ENCODE assay signal across 21 cellular contexts in the genomic region with DNA sequence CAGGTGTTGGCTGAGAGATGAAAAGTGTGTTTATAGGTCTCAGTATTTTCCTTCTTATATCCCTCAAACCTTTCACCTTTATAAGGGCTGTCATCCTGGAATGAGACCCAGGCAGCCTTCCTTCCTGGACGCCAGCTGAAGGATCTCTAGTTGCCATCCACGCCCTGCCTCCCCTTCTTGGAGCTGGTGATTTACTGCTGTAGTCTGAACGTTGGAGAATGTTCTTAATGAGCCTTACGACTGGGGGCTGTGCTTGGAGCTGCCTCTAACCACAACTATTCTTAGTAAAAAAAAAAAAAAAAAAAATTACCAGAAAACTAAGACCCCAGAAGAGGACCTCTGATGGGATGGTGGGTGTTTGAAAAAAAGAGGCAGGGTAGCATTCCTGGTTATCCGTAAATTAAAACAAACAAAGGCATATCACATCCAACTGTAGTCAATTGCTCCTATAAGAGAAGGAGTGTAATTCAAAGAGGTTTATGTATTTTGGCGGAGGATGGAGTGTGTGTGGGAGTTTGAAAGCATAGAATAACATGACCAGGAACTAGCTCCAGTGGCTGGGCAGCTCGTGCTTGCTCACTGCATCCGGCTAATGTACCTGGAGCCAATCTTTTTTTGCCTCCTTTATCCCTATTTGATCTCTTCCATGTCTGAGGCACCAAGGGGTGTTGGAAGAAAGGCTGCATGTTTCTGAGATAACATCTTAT.
DNase-seq lines count a peak whose midpoint lies in the region; ATAC-seq, FAIRE-seq and TF ChIP-seq lines count a peak whose summit lies in the region.
"Had no signal": no experiment of that assay in that cellular context is flagged by ENCODE, and none has a peak within 500 bp of the region (broad histone marks: within the 10 kb centered on the region; RNA-seq: fewer than 3 reads in every experiment).

No MANE protein-coding gene starts in this region.

- H3K27ac Mint-ChIP-seq in activated naive CD8-positive, alpha-beta T cell treated with anti-CD3 and anti-CD28 coated beads, Interleukin-2, amount 50 U/mL, for 24 hours = no peak overlapping the region
- H3K27ac Mint-ChIP-seq: CD8-positive, alpha-beta T cell; stimulated activated naive B cell treated with anti-CD40 and anti-IgM and Interleukin-4, amounts not matched to agents 10 μg/mL and 1 μg/mL and 100 μg/mL, for 72 hours had no signal

- H3K4me3 Mint-ChIP-seq in activated naive CD8-positive, alpha-beta T cell treated with anti-CD3 and anti-CD28 coated beads, Interleukin-2, amount 50 U/mL, for 24 hours = no peak overlapping the region
- H3K4me3 Mint-ChIP-seq: CD8-positive, alpha-beta T cell; stimulated activated naive B cell treated with anti-CD40 and anti-IgM and Interleukin-4, amounts not matched to agents 10 μg/mL and 1 μg/mL and 100 μg/mL, for 72 hours had no signal

- 41% methylated on average over 8 of the region's 8 CpGs for WGBS in smooth muscle cell (ENCODE audit: low lambda C conversion rate)

- H3K4me1 Mint-ChIP-seq in activated naive CD8-positive, alpha-beta T cell treated with anti-CD3 and anti-CD28 coated beads, Interleukin-2, amount 50 U/mL, for 24 hours = peaks cover 13% of the 10 kb centered on the region
- H3K4me1 Mint-ChIP-seq: stimulated activated naive B cell treated with anti-CD40 and anti-IgM and Interleukin-4, amounts not matched to agents 10 μg/mL and 1 μg/mL and 100 μg/mL, for 72 hours had no signal

- FAIRE-seq in kidney (lab: Jason Lieb, UNC) = no peak
- FAIRE-seq: H1, keratinocyte had no signal

- no peaks in the 10 kb centered on the region for H3K27me3 Mint-ChIP-seq in activated naive CD8-positive, alpha-beta T cell treated with anti-CD3 and anti-CD28 coated beads, Interleukin-2, amount 50 U/mL, for 24 hours

- H3K4me3 ChIP-seq in kidney (ENCODE audit: low read length in 2 of 2) (no peak overlapping the region), smooth muscle cell (no peak overlapping the region)
- H3K4me3 ChIP-seq: Peyer's patch, SK-N-MC, upper lobe of left lung had no signal

- H3K27ac ChIP-seq in kidney (ENCODE audit: low read depth in 2 of 2, low read length in 2 of 2) (no peak overlapping the region), smooth muscle cell (ENCODE audit: low read depth) (no peak overlapping the region)
- H3K27ac ChIP-seq: Peyer's patch, SK-N-MC, upper lobe of left lung had no signal

- H3K4me2 ChIP-seq in smooth muscle cell = peak overlapping the region; percentile 56

- H3K9me3 ChIP-seq in kidney (ENCODE audit: control insufficient read depth in 1 of 2, low read length in 2 of 2) (no peaks in the 10 kb centered on the region), smooth muscle cell (replicated peaks; ENCODE audit: low read depth) (no peaks in the 10 kb centered on the region)
- H3K9me3 ChIP-seq: Peyer's patch, upper lobe of left lung had no signal

- intact Hi-C loops in kidney (cut with DNase I) = no loop called here

- H3K4me1 ChIP-seq in kidney (ENCODE audit: control insufficient read depth in 1 of 2, insufficient read depth in 1 of 2, low read depth in 1 of 2, low read length in 2 of 2) = no peaks in the 10 kb centered on the region
- no peaks in the 10 kb centered on the region for H3K4me1 ChIP-seq in smooth muscle cell (ENCODE audit: low read depth)
- H3K4me1 ChIP-seq: Peyer's patch had no signal

- peaks cover 2% of the 10 kb centered on the region for H3K9me3 Mint-ChIP-seq in activated naive CD8-positive, alpha-beta T cell treated with anti-CD3 and anti-CD28 coated beads, Interleukin-2, amount 50 U/mL, for 24 hours

- no peak overlapping the region for H3K9ac ChIP-seq in kidney (ENCODE audit: low read length in 2 of 2)
- H3K9ac ChIP-seq in smooth muscle cell (ENCODE audit: low read depth) = no peak overlapping the region

- TF ChIP-seq CTCF in kidney (IDR thresholded peaks at IDR 0.05; ENCODE audit: borderline replicate concordance, extremely low read depth, insufficient read depth) (no peak), smooth muscle cell (IDR thresholded peaks at IDR 0.05; ENCODE audit: borderline replicate concordance, insufficient read depth, poor library complexity, severe bottlenecking) (no peak)

- H3F3A ChIP-seq in smooth muscle cell (ENCODE audit: low read depth) = no peaks in the 10 kb centered on the region

- DNase-seq in GDM1 (lab: John Stamatoyannopoulos, UW) (peak; percentile 19), amniotic epithelial cell (ENCODE audit: low read depth) (peak; percentile 61), kidney (peak; percentile 66), smooth muscle cell (lab: John Stamatoyannopoulos, UW; ENCODE audit: unreplicated experiment) (no peak), LoVo (ENCODE audit: low spot score) (no peak), NAMALWA (ENCODE audit: low spot score) (no peak)
- no peak for DNase-seq in activated naive CD8-positive, alpha-beta T cell treated with anti-CD3 and anti-CD28 coated beads, Interleukin-2, amount 50 U/mL, for 24 hours
- DNase-seq: activated CD4-positive, CD25-positive, alpha-beta regulatory T cell treated with anti-CD3 and anti-CD28 coated beads, Interleukin-2, amount 50 U/mL, for 72 hours; CD8-positive, alpha-beta T cell; EL; foreskin fibroblast; hippocampal formation; NCI-H2081; Peyer's patch; stimulated activated CD4-positive, alpha-beta T cell treated with anti-CD3 and anti-CD28 coated beads, Interleukin-15, amount 100 ng/mL, for 24 hours; stimulated activated naive B cell treated with anti-CD40 and anti-IgM and Interleukin-4, amounts not matched to agents 10 μg/mL and 1 μg/mL and 100 μg/mL, for 72 hours; upper lobe of left lung had no signal

- no peak overlapping the region for H2AFZ ChIP-seq in smooth muscle cell (ENCODE audit: low read depth)

- ATAC-seq in activated naive CD8-positive, alpha-beta T cell treated with anti-CD3 and anti-CD28 coated beads, Interleukin-2, amount 50 U/mL, for 24 hours = no peak
- no peak for ATAC-seq in HG02759 (IDR thresholded peaks at IDR 0.05; ENCODE audit: unreplicated experiment)
- ATAC-seq: CD8-positive, alpha-beta T cell; stimulated activated naive B cell treated with anti-CD40 and anti-IgM and Interleukin-4, amounts not matched to agents 10 μg/mL and 1 μg/mL and 100 μg/mL, for 72 hours had no signal

- no peaks in the 10 kb centered on the region for H4K20me1 ChIP-seq in smooth muscle cell (ENCODE audit: low read depth)

- H3K27me3 ChIP-seq in smooth muscle cell (ENCODE audit: low read depth) = no peaks in the 10 kb centered on the region
- H3K27me3 ChIP-seq: Peyer's patch, upper lobe of left lung had no signal

- no peaks in the 10 kb centered on the region for H3K79me2 ChIP-seq in smooth muscle cell (ENCODE audit: low read depth)

- no peaks in the 10 kb centered on the region for H3K36me3 ChIP-seq in kidney (ENCODE audit: control insufficient read depth in 1 of 2, insufficient read depth in 2 of 2, low read length in 2 of 2)
- H3K36me3 ChIP-seq in smooth muscle cell (ENCODE audit: low read depth) = no peaks in the 10 kb centered on the region
- H3K36me3 ChIP-seq: Peyer's patch, upper lobe of left lung had no signal

- no peaks in the 10 kb centered on the region for H3K36me3 Mint-ChIP-seq in activated naive CD8-positive, alpha-beta T cell treated with anti-CD3 and anti-CD28 coated beads, Interleukin-2, amount 50 U/mL, for 24 hours (ENCODE audit: low read depth)
- H3K36me3 Mint-ChIP-seq: CD8-positive, alpha-beta T cell; stimulated activated naive B cell treated with anti-CD40 and anti-IgM and Interleukin-4, amounts not matched to agents 10 μg/mL and 1 μg/mL and 100 μg/mL, for 72 hours had no signal

Comparison
In these comparisons a context has a peak if more than half of its experiments do, and no peak if none do; other contexts are left out.
1. DNase-seq: peak in GDM1 (single experiment), amniotic epithelial cell (single experiment) and kidney (single experiment); none in smooth muscle cell (single experiment), activated naive CD8-positive, alpha-beta T cell treated with anti-CD3 and anti-CD28 coated beads, Interleukin-2, amount 50 U/mL, for 24 hours (single experiment), LoVo (single experiment) and NAMALWA (single experiment).